ENCODE assay signal across 25 cellular contexts in the genomic region with DNA sequence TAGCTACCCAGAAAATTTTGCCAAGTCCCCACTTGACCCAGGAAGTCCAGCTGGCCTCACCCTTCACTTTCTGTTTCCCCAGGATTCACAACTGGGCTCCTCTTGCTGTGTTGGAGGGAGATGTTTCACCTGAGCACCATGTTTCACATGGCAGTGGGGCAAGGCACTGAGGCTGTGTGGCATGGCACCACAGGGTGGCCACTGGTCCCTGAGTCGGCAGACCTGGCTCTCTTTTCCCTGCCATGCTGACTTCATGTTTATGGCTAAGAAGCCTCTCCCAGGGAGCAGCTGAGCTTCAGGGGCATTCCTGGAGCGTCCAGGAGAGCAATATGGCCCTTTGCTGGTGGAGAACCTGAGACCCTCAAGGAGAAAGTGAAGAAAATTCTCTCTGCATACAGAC.
DNase-seq lines count a peak whose midpoint lies in the region; ATAC-seq, FAIRE-seq and TF ChIP-seq lines count a peak whose summit lies in the region.
"Had no signal": no experiment of that assay in that cellular context is flagged by ENCODE, and none has a peak within 500 bp of the region (broad histone marks: within the 10 kb centered on the region; RNA-seq: fewer than 3 reads in every experiment).

No MANE protein-coding gene starts in this region.

- no peak overlapping the region for H3K4me3 Mint-ChIP-seq in activated CD8-positive, alpha-beta memory T cell treated with anti-CD3 and anti-CD28 coated beads, Interleukin-2, amount 10 ng/mL, durations not matched to agents 7 days and 5 days
- no peak overlapping the region for H3K4me3 Mint-ChIP-seq in nephron progenitor cell
- H3K4me3 Mint-ChIP-seq: stimulated activated naive CD8-positive, alpha-beta T cell treated with anti-CD3 and anti-CD28 coated beads, Interleukin-15, amount 100 ng/mL, for 72 hours had no signal

- no peak overlapping the region for H3K4me2 ChIP-seq in H1 (ENCODE audit: insufficient read depth in 1 of 2, low read depth in 2 of 2, low read length in 2 of 2)

- no peak for ATAC-seq in activated CD8-positive, alpha-beta memory T cell treated with anti-CD3 and anti-CD28 coated beads, Interleukin-2, amount 10 ng/mL, durations not matched to agents 7 days and 5 days
- ATAC-seq in HG03565 (IDR thresholded peaks at IDR 0.05; ENCODE audit: unreplicated experiment): no peak
- ATAC-seq: psoas muscle; stimulated activated naive CD8-positive, alpha-beta T cell treated with anti-CD3 and anti-CD28 coated beads, Interleukin-15, amount 100 ng/mL, for 72 hours had no signal

- H3K9me3 ChIP-seq in H1 (ENCODE audit: insufficient read depth in 2 of 2, low read depth in 1 of 2, low read length in 1 of 2): no peaks in the 10 kb centered on the region; a peak in 1 of 4 replicates
- peaks cover 0 to 6% (median 0%) of the 10 kb centered on the region in 8 donors for H3K9me3 ChIP-seq in spleen
- H3K9me3 ChIP-seq: psoas muscle, transverse colon had no signal

- no peak for TF ChIP-seq CTCF in H1 (IDR thresholded peaks at IDR 0.05; ENCODE audit: control extremely low read depth in 1 of 3, insufficient read depth in 1 of 3, low read depth in 1 of 3, low read length in 3 of 3)
- no peak for TF ChIP-seq CTCF in spleen (IDR thresholded peaks at IDR 0.05 in 8 of 11, conservative IDR thresholded peaks at IDR 0.05 in 3 of 11)
- no peak for TF ChIP-seq CTCF in nephron progenitor cell (IDR thresholded peaks at IDR 0.05)

- H4K5ac ChIP-seq in H1 (ENCODE audit: insufficient read length, low read depth, low read length): no peak overlapping the region

- no peak for TF ChIP-seq RAD21 in H1 (IDR thresholded peaks at IDR 0.05 in 1 of 2, conservative IDR thresholded peaks at IDR 0.05 in 1 of 2; ENCODE audit: low read depth in 2 of 2, low read length in 2 of 2)

- peaks cover 4% of the 10 kb centered on the region for H3K23me2 ChIP-seq in H1 (ENCODE audit: low read depth, low read length)

- no peak overlapping the region for H3K14ac ChIP-seq in H1 (ENCODE audit: insufficient read length)

- 65% methylated on average over 2 of the region's 2 CpGs; no CpG with 5 or more reads in 1 of the 2 experiments for WGBS in H1 (ENCODE audit: extremely low coverage in 1 of 2, insufficient coverage in 1 of 2, insufficient read length in 1 of 2, insufficient replicate concordance in 2 of 2, low coverage in 1 of 2, low lambda C conversion rate in 2 of 2, missing lambda C conversion rate in 1 of 2), 2 experiments
- WGBS in spleen, 5 donors: 98 to 100% (median 100%) methylated on average over 2 of the region's 2 CpGs

- H3K4me1 ChIP-seq in H1 (replicated peaks in 1 of 4; ENCODE audit: control insufficient read depth in 3 of 4, insufficient read depth in 4 of 4, low read length in 3 of 4): peaks cover 5 to 10% (median 7%) of the 10 kb centered on the region in 4 experiments
- H3K4me1 ChIP-seq in spleen: peaks cover 13 to 71% (median 41%) of the 10 kb centered on the region in 6 donors

- no peak overlapping the region for H3K4me3 ChIP-seq in H1 (ENCODE audit: extremely low read depth in 1 of 4, insufficient read depth in 2 of 4, low read depth in 3 of 4, low read length in 4 of 4)
- no peak overlapping the region for H3K4me3 ChIP-seq in spleen
- H3K4me3 ChIP-seq: left ventricle myocardium inferior, psoas muscle, transverse colon had no signal

- H3K4ac ChIP-seq in H1 (replicated peaks; ENCODE audit: insufficient read length, low read depth, low read length): no peak overlapping the region

- intact Hi-C loops in spleen (cut with DNase I; ENCODE audit: low total_unique reads): loop anchor here (5.0 kb wide), 1 partner anchor 253 kb away; no protein-coding TSS in a partner anchor

- H3K27me3 Mint-ChIP-seq in activated CD8-positive, alpha-beta memory T cell treated with anti-CD3 and anti-CD28 coated beads, Interleukin-2, amount 10 ng/mL, durations not matched to agents 7 days and 5 days: peaks cover 7% of the 10 kb centered on the region
- H3K27me3 Mint-ChIP-seq in nephron progenitor cell (ENCODE audit: low read depth, poor library complexity): peaks cover 4% of the 10 kb centered on the region
- H3K27me3 Mint-ChIP-seq: central memory CD8-positive, alpha-beta T cell had no signal

- H3K9me3 Mint-ChIP-seq in activated CD8-positive, alpha-beta memory T cell treated with anti-CD3 and anti-CD28 coated beads, Interleukin-2, amount 10 ng/mL, durations not matched to agents 7 days and 5 days (ENCODE audit: low read depth): peaks cover 3% of the 10 kb centered on the region
- peaks cover 9% of the 10 kb centered on the region for H3K9me3 Mint-ChIP-seq in nephron progenitor cell
- H3K9me3 Mint-ChIP-seq: central memory CD8-positive, alpha-beta T cell had no signal

- no peaks in the 10 kb centered on the region for H4K20me1 ChIP-seq in H1 (replicated peaks in 1 of 2; ENCODE audit: control insufficient read depth in 1 of 2, insufficient read depth in 2 of 2, low read length in 2 of 2)

- H3K23ac ChIP-seq in H1 (ENCODE audit: insufficient read length): no peak overlapping the region

- peak; percentile 33 for DNase-seq in activated CD8-positive, alpha-beta memory T cell treated with anti-CD3 and anti-CD28 coated beads for 24 hours
- DNase-seq in activated CD8-positive, alpha-beta memory T cell treated with anti-CD3 and anti-CD28 coated beads, Interleukin-2, amount 10 ng/mL, durations not matched to agents 7 days and 5 days: no peak
- DNase-seq in H1 (ENCODE audit: low read depth in 1 of 2, low spot score in 2 of 2) (peak in 1 of 2 experiments; percentile 23), spleen (peak; percentile 73), nephron progenitor cell (no peak), NCI-H82 (lab: John Stamatoyannopoulos, UW) (no peak), HEK293T (ENCODE audit: extremely low spot score) (no peak)
- DNase-seq: 8988T; activated CD4-positive, alpha-beta T cell treated with anti-CD3 and anti-CD28 coated beads, Interleukin-2, amount 50 U/mL, for 4 hours; activated CD4-positive, CD25-positive, alpha-beta regulatory T cell; activated effector memory CD4-positive, alpha-beta T cell treated with Interleukin-2 at 50 U/mL for 16 hours; GOT3; left ventricle myocardium inferior; NCI-H1105; NCI-H1930; NCI-H2227 treated with DMSO at 0.1 percent for 48 hours; NCI-H526 treated with DMSO at 0.1 percent for 48 hours; occipital lobe; transverse colon had no signal

- H4K91ac ChIP-seq in H1 (replicated peaks; ENCODE audit: insufficient read length, low read length): peak overlapping the region; percentile 25

- H3K36me3 ChIP-seq in H1 (ENCODE audit: control insufficient read depth in 2 of 4, insufficient read depth in 4 of 4, low read length in 3 of 4) (no peaks in the 10 kb centered on the region), spleen (no peaks in the 10 kb centered on the region)
- H3K36me3 ChIP-seq: left ventricle myocardium inferior, transverse colon had no signal

- no peak overlapping the region for H2AFZ ChIP-seq in H1 (ENCODE audit: low read length)

- no peak overlapping the region for H2BK5ac ChIP-seq in H1 (ENCODE audit: low read depth, low read length)

- H3K27me3 ChIP-seq in H1 (replicated peaks in 1 of 4; ENCODE audit: control insufficient read depth in 3 of 4, extremely low read depth in 1 of 4, insufficient read depth in 3 of 4, low read length in 3 of 4) (0 out of 7 replicates have a peak, but pooled peaks cover 0 to 3% (median 0%) of the 10 kb centered on the region in 4 experiments), spleen (replicated peaks in 1 of 7) (no peaks in the 10 kb centered on the region)
- H3K27me3 ChIP-seq: transverse colon had no signal

- H3K79me2 ChIP-seq in H1 (ENCODE audit: control insufficient read depth in 1 of 2, insufficient read depth in 2 of 2, low read length in 2 of 2): no peaks in the 10 kb centered on the region

- H2BK20ac ChIP-seq in H1 (ENCODE audit: low read length): no peak overlapping the region

- POLR2A ChIA-PET in H1 (lab: Charles Lee; ENCODE audit: partially characterized antibody) (interaction anchor here (1.1 kb wide), 1 partner anchor 259 kb away, joined by 3 read pairs; no protein-coding TSS in a partner anchor), HEK293T (lab: Yijun Ruan, JAX) (no interaction called here)

- no peak overlapping the region for H2BK15ac ChIP-seq in H1 (ENCODE audit: low read length)

- no peak overlapping the region for H3K18ac ChIP-seq in H1 (ENCODE audit: extremely low read depth, low read length)

- peaks cover 2% of the 10 kb centered on the region for H3K36me3 Mint-ChIP-seq in activated CD8-positive, alpha-beta memory T cell treated with anti-CD3 and anti-CD28 coated beads, Interleukin-2, amount 10 ng/mL, durations not matched to agents 7 days and 5 days
- no peaks in the 10 kb centered on the region for H3K36me3 Mint-ChIP-seq in nephron progenitor cell (ENCODE audit: low read depth)

- TF ChIP-seq POLR2A in H1 (IDR thresholded peaks at IDR 0.05; ENCODE audit: control extremely low read depth in 1 of 2, low read depth in 2 of 2, low read length in 2 of 2) (no peak), spleen (IDR thresholded peaks at IDR 0.05) (no peak)

- no peak for TF ChIP-seq EP300 in H1 (IDR thresholded peaks at IDR 0.05; ENCODE audit: borderline replicate concordance in 1 of 2, low read depth in 2 of 2, low read length in 2 of 2)

- no peak overlapping the region for H3K9ac ChIP-seq in H1 (replicated peaks in 1 of 4; ENCODE audit: extremely low read depth in 1 of 4, low read depth in 3 of 4, low read length in 3 of 4)

- no peak overlapping the region; the same call in 1 of the 2 replicates for H2AK5ac ChIP-seq in H1 (ENCODE audit: low read depth, low read length)

- no peak for FAIRE-seq in H1 (lab: Jason Lieb, UNC)
- FAIRE-seq: GM12892, RCC 7860 had no signal

- peaks cover 21% of the 10 kb centered on the region for H3K4me1 Mint-ChIP-seq in activated CD8-positive, alpha-beta memory T cell treated with anti-CD3 and anti-CD28 coated beads, Interleukin-2, amount 10 ng/mL, durations not matched to agents 7 days and 5 days
- peaks cover 49% of the 10 kb centered on the region for H3K4me1 Mint-ChIP-seq in nephron progenitor cell

- no peak overlapping the region for H2BK120ac ChIP-seq in H1 (replicated peaks; ENCODE audit: low read depth, low read length)

- H3K27ac ChIP-seq in H1 (ENCODE audit: low read depth, low read length): no peak overlapping the region
- H3K27ac ChIP-seq in spleen: peak overlapping the region in 6 of 8 donors; percentile 69 to 83 (median 79)
- H3K27ac ChIP-seq: psoas muscle had no signal

- no peak overlapping the region for H3K56ac ChIP-seq in H1 (replicated peaks; ENCODE audit: insufficient read length, low read depth, low read length)

- no peak overlapping the region for H3K27ac Mint-ChIP-seq in activated CD8-positive, alpha-beta memory T cell treated with anti-CD3 and anti-CD28 coated beads, Interleukin-2, amount 10 ng/mL, durations not matched to agents 7 days and 5 days
- H3K27ac Mint-ChIP-seq in nephron progenitor cell: no peak overlapping the region

- H4K8ac ChIP-seq in H1 (ENCODE audit: extremely low read depth, insufficient read depth, low read length): no peak overlapping the region

- no peak overlapping the region for H2BK12ac ChIP-seq in H1 (ENCODE audit: low read depth, low read length)

- H3K79me1 ChIP-seq in H1 (ENCODE audit: low read depth, low read length): no peaks in the 10 kb centered on the region

- CTCF ChIA-PET in activated CD8-positive, alpha-beta memory T cell treated with anti-CD3 and anti-CD28 coated beads, Interleukin-2, amount 10 ng/mL, durations not matched to agents 7 days and 5 days (lab: Charles Lee): no interaction called here
- CTCF ChIA-PET in H1 (lab: Charles Lee; ENCODE audit: partially characterized antibody) (interaction anchor here (0.6 to 2.4 kb wide), 6 partner anchors 10 to 253 kb away, joined by 3 to 10 read pairs (median 4); no protein-coding TSS in a partner anchor), HEK293T (lab: Yijun Ruan, JAX) (no interaction called here)

Comparison
In these comparisons a context has a peak if more than half of its experiments do, and no peak if none do; other contexts are left out.
1. DNase-seq: peak in activated CD8-positive, alpha-beta memory T cell treated with anti-CD3 and anti-CD28 coated beads for 24 hours (single experiment) and spleen (single experiment); none in activated CD8-positive, alpha-beta memory T cell treated with anti-CD3 and anti-CD28 coated beads, Interleukin-2, amount 10 ng/mL, durations not matched to agents 7 days and 5 days (single experiment), nephron progenitor cell (single experiment), NCI-H82 (single experiment) and HEK293T (single experiment).